8 cellular contexts compared by ENCODE assay signal in genomic region chr1:231040019-231040799, GRCh38. TPM values are rescaled to one million over a fixed set of nuclear protein-coding genes. Genes with fewer than 3 reads are reported as not detected.
DNase-seq lines count a peak whose midpoint lies in the region; ATAC-seq lines count a peak whose summit lies in the region.

TSS of gene FAM89A (minus strand) at chr1:231040254. CDS start at chr1:231040211, 43 bp downstream.

- ATAC-seq in GM21528 (IDR thresholded peaks at IDR 0.05; ENCODE audit: low FRiP score, unreplicated experiment), result peak; percentile 75
- ATAC-seq in GM18861 (IDR thresholded peaks at IDR 0.05; ENCODE audit: unreplicated experiment), result no peak

- POLR2A ChIA-PET in activated CD4-positive, alpha-beta memory T cell treated with anti-CD3 and anti-CD28 coated beads, Interleukin-2, amount 10 ng/mL, durations not matched to agents 7 days and 5 days (lab: Charles Lee), result interaction anchor here (1.0 to 3.4 kb wide), 7 partner anchors 13 to 1532 kb away, joined by 3 to 18 read pairs (median 5); partner anchors contain the start of genes ARV1, NUP133 and TTC13

- peaks cover 30% of the 10 kb centered on the region for H3K4me1 Mint-ChIP-seq in activated CD4-positive, alpha-beta memory T cell treated with anti-CD3 and anti-CD28 coated beads, Interleukin-2, amount 10 ng/mL, durations not matched to agents 7 days and 5 days

- peaks cover 22% of the 10 kb centered on the region for H3K27me3 Mint-ChIP-seq in activated CD4-positive, alpha-beta memory T cell treated with anti-CD3 and anti-CD28 coated beads, Interleukin-2, amount 10 ng/mL, durations not matched to agents 7 days and 5 days

- H3K4me1 ChIP-seq in effector memory CD4-positive, alpha-beta T cell (ENCODE audit: control insufficient read depth, insufficient read depth, low read length, poor library complexity, severe bottlenecking), result peaks cover 11% of the 10 kb centered on the region
- peaks cover 18% of the 10 kb centered on the region for H3K4me1 ChIP-seq in mesodermal cell (ENCODE audit: control insufficient read depth, insufficient read depth, low read length, poor library complexity, severe bottlenecking)

- no peaks in the 10 kb centered on the region for H3K36me3 ChIP-seq in effector memory CD4-positive, alpha-beta T cell (ENCODE audit: control insufficient read depth, insufficient read depth, low read length)
- peaks cover 24% of the 10 kb centered on the region for H3K36me3 ChIP-seq in mesodermal cell (ENCODE audit: control insufficient read depth, insufficient read depth, low read length)

- DNase-seq in DMS53 (lab: John Stamatoyannopoulos, UW), result peak; percentile 80
- DNase-seq in LoVo (ENCODE audit: low spot score), result peak; percentile 67
- DNase-seq in activated CD4-positive, alpha-beta memory T cell treated with anti-CD3 and anti-CD28 coated beads, Interleukin-2, amount 10 ng/mL, durations not matched to agents 7 days and 5 days, result peak; percentile 75
- peak; percentile 54 to 57 (median 56) for DNase-seq in effector memory CD4-positive, alpha-beta T cell
- peak; percentile 40 to 56 for DNase-seq in stimulated activated CD8-positive, alpha-beta memory T cell treated with anti-CD3 and anti-CD28 coated beads, Interleukin-15, amount 100 ng/mL, for 4 hours (ENCODE audit: low read depth in 2 of 2)

- CTCF ChIA-PET in activated CD4-positive, alpha-beta memory T cell treated with anti-CD3 and anti-CD28 coated beads, Interleukin-2, amount 10 ng/mL, durations not matched to agents 7 days and 5 days (lab: Charles Lee), result interaction anchor here (0.7 to 1.4 kb wide), 6 partner anchors 63 to 1074 kb away, joined by 3 to 5 read pairs (median 3); no protein-coding TSS in a partner anchor

- H3K27ac ChIP-seq in effector memory CD4-positive, alpha-beta T cell (ENCODE audit: insufficient read depth, low read length, poor library complexity, severe bottlenecking), result peak within 1 kb of the TSS; percentile 8
- peak within 1 kb of the TSS; percentile 76 for H3K27ac ChIP-seq in mesodermal cell (ENCODE audit: low read depth, low read length, severe bottlenecking)

- no peaks in the 10 kb centered on the region for H3K9me3 Mint-ChIP-seq in activated CD4-positive, alpha-beta memory T cell treated with anti-CD3 and anti-CD28 coated beads, Interleukin-2, amount 10 ng/mL, durations not matched to agents 7 days and 5 days

- 1 to 5% methylated on average over 20 to 43 of the region's 82 CpGs for WGBS in mesodermal cell (ENCODE audit: insufficient coverage in 2 of 2), 2 experiments

- H3K4me3 ChIP-seq in effector memory CD4-positive, alpha-beta T cell (ENCODE audit: insufficient read depth, low read depth, low read length, poor library complexity, severe bottlenecking), result peak within 1 kb of the TSS; percentile 87
- peak within 1 kb of the TSS; percentile 95 for H3K4me3 ChIP-seq in mesodermal cell (ENCODE audit: extremely low read depth, insufficient read depth, low read length, poor library complexity, severe bottlenecking)

- no peaks in the 10 kb centered on the region for H3K27me3 ChIP-seq in effector memory CD4-positive, alpha-beta T cell (replicated peaks; ENCODE audit: control insufficient read depth, insufficient read depth, low read length, poor library complexity, severe bottlenecking)

- H3K4me3 Mint-ChIP-seq in activated CD4-positive, alpha-beta memory T cell treated with anti-CD3 and anti-CD28 coated beads, Interleukin-2, amount 10 ng/mL, durations not matched to agents 7 days and 5 days, result peak within 1 kb of the TSS; percentile 73

- H3K36me3 Mint-ChIP-seq in activated CD4-positive, alpha-beta memory T cell treated with anti-CD3 and anti-CD28 coated beads, Interleukin-2, amount 10 ng/mL, durations not matched to agents 7 days and 5 days (ENCODE audit: low read depth), result no peaks in the 10 kb centered on the region

- no peak within 1 kb of the TSS for H3K27ac Mint-ChIP-seq in activated CD4-positive, alpha-beta memory T cell treated with anti-CD3 and anti-CD28 coated beads, Interleukin-2, amount 10 ng/mL, durations not matched to agents 7 days and 5 days

- no peaks in the 10 kb centered on the region for H3K9me3 ChIP-seq in effector memory CD4-positive, alpha-beta T cell (ENCODE audit: control insufficient read depth, low read length)
- no peaks in the 10 kb centered on the region for H3K9me3 ChIP-seq in mesodermal cell (ENCODE audit: control insufficient read depth, low read length)

RNA-seq across cellular contexts. Expression of gene FAM89A, which starts in this region (rescaled TPM):
- total RNA-seq in activated CD4-positive, alpha-beta memory T cell treated with anti-CD3 and anti-CD28 coated beads, Interleukin-2, amount 10 ng/mL, durations not matched to agents 7 days and 5 days, result 1 to 10 TPM; 6.8 to 6.9 TPM
- 77.1 TPM for polyA plus RNA-seq in mesodermal cell (2013, experiment 1 of 2)
- 88.5 TPM for polyA plus RNA-seq in mesodermal cell (2013, experiment 2 of 2)
